8 cellular contexts compared by ENCODE assay signal in the genomic region with DNA sequence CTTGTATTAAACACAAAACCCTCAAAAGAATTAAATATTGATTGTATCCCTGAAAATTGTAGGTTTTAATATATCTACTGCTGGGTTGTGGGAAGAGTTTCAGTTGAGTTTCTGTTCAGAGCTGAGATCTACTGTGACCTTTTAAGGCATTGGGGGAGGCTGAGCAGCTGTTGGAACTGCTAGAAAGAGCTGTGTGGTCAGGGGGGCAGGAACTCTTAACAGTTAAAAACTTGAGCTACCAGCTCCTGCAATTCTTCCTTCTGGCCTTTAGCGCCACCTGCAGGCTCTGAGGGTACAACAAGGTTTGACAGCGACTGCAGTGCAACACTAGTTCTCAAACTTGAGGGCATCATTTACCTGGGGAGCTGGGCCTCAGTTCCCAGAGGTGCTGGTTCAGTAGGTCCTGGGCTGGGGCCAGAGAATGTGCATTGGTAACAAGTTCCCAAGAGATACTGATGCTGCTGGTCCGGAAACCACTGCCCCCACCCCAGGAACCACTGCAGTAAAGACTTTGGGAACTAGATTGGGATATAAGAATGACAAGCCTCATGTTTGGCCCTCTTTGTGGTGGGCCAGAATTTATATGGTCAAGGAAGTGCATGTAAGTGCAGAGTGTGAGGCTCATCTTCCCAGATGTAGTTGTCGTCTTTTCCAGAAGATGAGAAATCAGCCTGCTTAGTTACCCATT. TPM values are rescaled to one million over a fixed set of nuclear protein-coding genes. Genes with fewer than 3 reads are reported as not detected.
DNase-seq lines count a peak whose midpoint lies in the region; ATAC-seq and FAIRE-seq lines count a peak whose summit lies in the region.

No MANE protein-coding gene starts in this region.

- in situ Hi-C loops in Caki2 (cut with HindIII; ENCODE audit: low pct_unique_long_range_greater_than_20kb, low sequenced_read_pairs), result no loop called here

- FAIRE-seq in HTR-8/SVneo (lab: Jason Lieb, UNC) (no peak), endometrium (lab: Jason Lieb, UNC) (peak; percentile 67)

- peak; percentile 40 for ATAC-seq in GM21381 (IDR thresholded peaks at IDR 0.05; ENCODE audit: unreplicated experiment)

- peak; percentile 52 for DNase-seq in Caki2 (ENCODE audit: low read depth)
- DNase-seq in HTR-8/SVneo (ENCODE audit: insufficient read length, low spot score), result peak; percentile 58
- peak; percentile 94 to 97 for DNase-seq in NOMO-1 (lab: John Stamatoyannopoulos, UW; ENCODE audit: unreplicated experiment in 2 of 2)
- peak; percentile 66 to 83 (median 81) for DNase-seq in activated CD8-positive, alpha-beta memory T cell treated with anti-CD3 and anti-CD28 coated beads for 48 hours (ENCODE audit: low read depth in 2 of 3, low spot score in 2 of 3)
- DNase-seq in middle frontal gyrus (ENCODE audit: extremely low spot score, low spot score), result peak; percentile 83
- peak; percentile 86 for DNase-seq in stimulated activated CD8-positive, alpha-beta memory T cell treated with anti-CD3 and anti-CD28 coated beads, Interleukin-4, amount 100 ng/mL, for 24 hours (ENCODE audit: low read depth)

RNA-seq across cellular contexts. Expression of gene RNASEH2B, which starts 2.5 kb away (rescaled TPM):
- total RNA-seq in Caki2 (2014; rRNA removed; shearing (Covaris generic); ENCODE audit: low replicate concordance), result 53.0 and 153 TPM in 2 replicates

Comparison
In these comparisons a context has a peak if more than half of its experiments do, and no peak if none do; other contexts are left out.
1. Peak in every context shown above with its lines: DNase-seq and ATAC-seq.